Comparison of ENCODE assay signal across 1 cellular context in the genomic region with DNA sequence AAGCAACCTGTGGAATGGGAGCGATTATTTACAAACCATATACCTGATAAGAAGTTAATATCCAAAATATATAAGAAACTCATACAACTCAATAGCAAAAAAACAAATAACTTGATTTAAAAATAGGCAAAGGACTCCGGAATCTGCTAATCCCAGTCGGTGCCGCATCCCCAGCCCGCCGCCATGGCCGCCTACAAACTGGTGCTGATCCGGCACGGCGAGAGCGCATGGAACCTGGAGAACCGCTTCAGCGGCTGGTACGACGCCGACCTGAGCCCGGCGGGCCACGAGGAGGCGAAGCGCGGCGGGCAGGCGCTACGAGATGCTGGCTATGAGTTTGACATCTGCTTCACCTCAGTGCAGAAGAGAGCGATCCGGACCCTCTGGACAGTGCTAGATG. TPM values are rescaled to one million over a fixed set of nuclear protein-coding genes. Genes with fewer than 3 reads are reported as not detected.
"Had no signal": no experiment of that assay in that cellular context is flagged by ENCODE, and none has a peak within 500 bp of the region (broad histone marks: within the 10 kb centered on the region; RNA-seq: fewer than 3 reads in every experiment).

No MANE protein-coding gene starts in this region.

RNA-seq across cellular contexts. Expression of a gene that starts 19.4 kb away (rescaled TPM):
- total RNA-seq: mononuclear cell had no signal
